In genomic region chr9:129094387-129095169, GRCh38 we compare ENCODE assay signal across 17 cellular contexts.
"Had no signal": no experiment of that assay in that cellular context is flagged by ENCODE, and none has a peak within 500 bp of the region (broad histone marks: within the 10 kb centered on the region; RNA-seq: fewer than 3 reads in every experiment).

No MANE protein-coding gene starts in this region.

- H3K27ac Mint-ChIP-seq: activated B cell treated with CpG ODN at 0.5 μM for 24 hours; activated CD4-positive, alpha-beta T cell treated with anti-CD3 and anti-CD28 coated beads, Interleukin-2, amount 10 ng/mL, durations not matched to agents 7 days and 5 days; dendritic cell treated with granulocyte-macrophage colony-stimulating factor and Interleukin-4, amounts not matched to agents 40 ng/mL and 50 ng/mL, for 4 days had no signal

- DNase-seq: activated B cell treated with CpG ODN at 0.5 μM for 24 hours; activated CD4-positive, alpha-beta T cell treated with anti-CD3 and anti-CD28 coated beads, Interleukin-2, amount 10 ng/mL, durations not matched to agents 7 days and 5 days; activated CD8-positive, alpha-beta memory T cell treated with anti-CD3 and anti-CD28 coated beads for 24 hours; activated naive CD4-positive, alpha-beta T cell treated with anti-CD3 and anti-CD28 coated beads, Interleukin-2, amount 50 U/mL, for 16 hours; amniotic stem cell; brain microvascular endothelial cell; cerebellar nuclear complex; immature natural killer cell; mammary epithelial cell; naive thymus-derived CD4-positive, alpha-beta T cell; retina; SK-N-SH; stimulated activated CD4-positive, alpha-beta T cell treated with anti-CD3 and anti-CD28 coated beads, Interleukin-1b, Interleukin-23, amount 100 ng/mL, for 48 hours; stimulated activated naive CD4-positive, alpha-beta T cell treated with Interleukin-2 at 50 U/mL for 16 hours; T-helper 1 cell; upper lobe of right lung had no signal

- H3K9me3 Mint-ChIP-seq: activated B cell treated with CpG ODN at 0.5 μM for 24 hours; activated CD4-positive, alpha-beta T cell treated with anti-CD3 and anti-CD28 coated beads, Interleukin-2, amount 10 ng/mL, durations not matched to agents 7 days and 5 days; dendritic cell treated with granulocyte-macrophage colony-stimulating factor and Interleukin-4, amounts not matched to agents 40 ng/mL and 50 ng/mL, for 4 days; immature natural killer cell; naive thymus-derived CD4-positive, alpha-beta T cell had no signal

- H3K9ac ChIP-seq: SK-N-SH had no signal

- ATAC-seq: naive thymus-derived CD4-positive, alpha-beta T cell; upper lobe of right lung had no signal

- H3K27ac ChIP-seq: brain microvascular endothelial cell, upper lobe of right lung had no signal

- H3K4me3 Mint-ChIP-seq: activated B cell treated with CpG ODN at 0.5 μM for 24 hours; activated CD4-positive, alpha-beta T cell treated with anti-CD3 and anti-CD28 coated beads, Interleukin-2, amount 10 ng/mL, durations not matched to agents 7 days and 5 days; dendritic cell treated with granulocyte-macrophage colony-stimulating factor and Interleukin-4, amounts not matched to agents 40 ng/mL and 50 ng/mL, for 4 days; immature natural killer cell; naive thymus-derived CD4-positive, alpha-beta T cell had no signal

- H3K4me3 ChIP-seq: upper lobe of right lung had no signal

- H3K27me3 Mint-ChIP-seq: activated B cell treated with CpG ODN at 0.5 μM for 24 hours; activated CD4-positive, alpha-beta T cell treated with anti-CD3 and anti-CD28 coated beads, Interleukin-2, amount 10 ng/mL, durations not matched to agents 7 days and 5 days; dendritic cell treated with granulocyte-macrophage colony-stimulating factor and Interleukin-4, amounts not matched to agents 40 ng/mL and 50 ng/mL, for 4 days; naive thymus-derived CD4-positive, alpha-beta T cell had no signal

- H3K27me3 ChIP-seq: brain microvascular endothelial cell, upper lobe of right lung had no signal

- H3K4me1 Mint-ChIP-seq: activated B cell treated with CpG ODN at 0.5 μM for 24 hours; activated CD4-positive, alpha-beta T cell treated with anti-CD3 and anti-CD28 coated beads, Interleukin-2, amount 10 ng/mL, durations not matched to agents 7 days and 5 days; immature natural killer cell had no signal

- H3K9me3 ChIP-seq: SK-N-SH, upper lobe of right lung had no signal

- H3K4me1 ChIP-seq: upper lobe of right lung had no signal
